Comparison of ENCODE assay signal across 20 cellular contexts in the genomic region with DNA sequence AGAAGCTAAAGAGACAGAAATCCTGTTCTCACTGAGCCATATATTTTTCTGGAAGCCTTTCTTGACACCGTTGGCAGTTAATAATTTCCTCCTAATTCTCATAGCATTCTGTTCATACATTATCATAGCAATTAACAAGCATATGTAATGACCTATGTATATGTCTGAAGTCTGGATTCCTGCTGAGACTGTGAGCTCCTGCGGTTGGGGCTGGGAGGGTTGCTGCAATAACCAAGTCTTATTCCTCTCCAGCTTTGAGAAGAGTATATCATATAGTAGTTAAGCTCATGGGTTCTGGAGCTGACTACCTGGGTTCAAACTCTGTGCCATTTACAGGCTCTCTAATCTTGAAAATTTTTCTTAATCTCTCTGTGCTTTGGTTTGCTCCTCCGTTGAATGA.
A peak's percentile ranks its signal among the peaks of the same experiment; 100 is the strongest.
DNase-seq lines count a peak whose midpoint lies in the region; ATAC-seq and TF ChIP-seq lines count a peak whose summit lies in the region.
"Had no signal": no experiment of that assay in that cellular context is flagged by ENCODE, and none has a peak within 500 bp of the region (broad histone marks: within the 10 kb centered on the region; RNA-seq: fewer than 3 reads in every experiment).

No MANE protein-coding gene starts in this region.

- CTCF ChIA-PET in A673 (lab: Charles Lee) = interaction anchor here (0.7 kb wide), 1 partner anchor 12 kb away, joined by 3 read pairs; no protein-coding TSS in a partner anchor
- CTCF ChIA-PET in activated CD4-positive, alpha-beta memory T cell treated with anti-CD3 and anti-CD28 coated beads, Interleukin-2, amount 10 ng/mL, durations not matched to agents 7 days and 5 days (lab: Charles Lee) = no interaction called here

- H3F3A ChIP-seq in neural progenitor cell (ENCODE audit: low read depth) = no peaks in the 10 kb centered on the region

- POLR2A ChIA-PET in A673 (lab: Charles Lee; ENCODE audit: low non-redundant PET) = no interaction called here
- POLR2A ChIA-PET in activated CD4-positive, alpha-beta memory T cell treated with anti-CD3 and anti-CD28 coated beads, Interleukin-2, amount 10 ng/mL, durations not matched to agents 7 days and 5 days (lab: Charles Lee) = interaction anchor here (1.4 to 1.5 kb wide), 3 partner anchors 21 to 173 kb away, joined by 3 to 4 read pairs (median 3); no protein-coding TSS in a partner anchor

- H3K4me3 ChIP-seq in A673 (ENCODE audit: low read depth, low read length, poor library complexity, severe bottlenecking) (no peak overlapping the region), NB4 (ENCODE audit: low read depth, low read length) (no peak overlapping the region), breast epithelium (no peak overlapping the region), neural progenitor cell (no peak overlapping the region)
- H3K4me3 ChIP-seq: sigmoid colon, thoracic aorta had no signal

- peak overlapping the region; percentile 71 for H3K27ac ChIP-seq in A673 (ENCODE audit: low read depth, low read length, poor library complexity, severe bottlenecking)
- H3K27ac ChIP-seq in breast epithelium = peak overlapping the region; percentile 89
- no peak overlapping the region for H3K27ac ChIP-seq in neural progenitor cell
- H3K27ac ChIP-seq: parathyroid adenoma, WERI-Rb-1 had no signal

- TF ChIP-seq CTCF in A673 (conservative IDR thresholded peaks at IDR 0.05; ENCODE audit: low read depth, low read length) (no peak), NB4 (IDR thresholded peaks at IDR 0.05; ENCODE audit: low read depth, low read length) (no peak), breast epithelium (IDR thresholded peaks at IDR 0.05) (no peak), neural progenitor cell (IDR thresholded peaks at IDR 0.05) (no peak)

- no peak for ATAC-seq in GM19023 (IDR thresholded peaks at IDR 0.05; ENCODE audit: unreplicated experiment)

- H3K36me3 Mint-ChIP-seq in neural progenitor cell = peaks cover 7% of the 10 kb centered on the region
- peaks cover 14% of the 10 kb centered on the region for H3K36me3 Mint-ChIP-seq in activated CD4-positive, alpha-beta memory T cell treated with anti-CD3 and anti-CD28 coated beads, Interleukin-2, amount 10 ng/mL, durations not matched to agents 7 days and 5 days (ENCODE audit: low read depth)

- H2AFZ ChIP-seq in neural progenitor cell (replicated peaks) = no peak overlapping the region
- H2AFZ ChIP-seq: parathyroid adenoma had no signal

- intact Hi-C loops in A673 (cut with micrococcal nuclease; ENCODE audit: unreplicated experiment) = loop anchor here (5.0 to 10.0 kb wide), 2 partner anchors 40 to 373 kb away; a partner anchor contains a TSS
- intact Hi-C loops in breast epithelium (cut with DNase I; ENCODE audit: low total_unique reads) = loop anchor here (5.0 kb wide), 1 partner anchor 85 kb away; no protein-coding TSS in a partner anchor
- intact Hi-C loops in posterior cingulate gyrus (cut with DNase I) = no loop called here

- no peaks in the 10 kb centered on the region for H3K9me3 Mint-ChIP-seq in neural progenitor cell
- H3K9me3 Mint-ChIP-seq in activated CD4-positive, alpha-beta memory T cell treated with anti-CD3 and anti-CD28 coated beads, Interleukin-2, amount 10 ng/mL, durations not matched to agents 7 days and 5 days = no peaks in the 10 kb centered on the region
- H3K9me3 Mint-ChIP-seq: activated CD4-positive, alpha-beta memory T cell treated with anti-CD3 and anti-CD28 coated beads for 36 hours had no signal

- H3K79me2 ChIP-seq in neural progenitor cell (ENCODE audit: low read depth) = no peaks in the 10 kb centered on the region
- H3K79me2 ChIP-seq: parathyroid adenoma had no signal

- peak overlapping the region; percentile 15 for H3K4me2 ChIP-seq in neural progenitor cell

- no peak overlapping the region for H3K9ac ChIP-seq in neural progenitor cell
- H3K9ac ChIP-seq: parathyroid adenoma had no signal

- H3K27me3 ChIP-seq in A673 (replicated peaks; ENCODE audit: insufficient read depth, low read depth, low read length, poor library complexity) (no peaks in the 10 kb centered on the region), breast epithelium (no peaks in the 10 kb centered on the region), neural progenitor cell (no peaks in the 10 kb centered on the region)
- H3K27me3 ChIP-seq: sigmoid colon had no signal

- H3K4me3 Mint-ChIP-seq in neural progenitor cell = no peak overlapping the region
- H3K4me3 Mint-ChIP-seq in activated CD4-positive, alpha-beta memory T cell treated with anti-CD3 and anti-CD28 coated beads, Interleukin-2, amount 10 ng/mL, durations not matched to agents 7 days and 5 days = no peak overlapping the region
- H3K4me3 Mint-ChIP-seq: activated CD4-positive, alpha-beta memory T cell treated with anti-CD3 and anti-CD28 coated beads for 36 hours had no signal

- H3K9me3 ChIP-seq in A673 (ENCODE audit: low read depth, low read length, poor library complexity, severe bottlenecking) (no peaks in the 10 kb centered on the region), breast epithelium (no peaks in the 10 kb centered on the region), neural progenitor cell (ENCODE audit: low read depth) (no peaks in the 10 kb centered on the region)
- H3K9me3 ChIP-seq: sigmoid colon, thoracic aorta had no signal

- peaks cover 74% of the 10 kb centered on the region for H3K4me1 ChIP-seq in A673 (ENCODE audit: insufficient read depth, low read length, poor library complexity, severe bottlenecking)
- H3K4me1 ChIP-seq in breast epithelium = peaks cover 0 to 24% of the 10 kb centered on the region in 2 donors
- H3K4me1 ChIP-seq in neural progenitor cell = peaks cover 17% of the 10 kb centered on the region
- H3K4me1 ChIP-seq: parathyroid adenoma had no signal

- DNase-seq in A673 (ENCODE audit: low spot score) (peak; percentile 46), NB4 (ENCODE audit: low read depth) (peak; percentile 72), breast epithelium (ENCODE audit: low spot score in 2 of 2) (no peak), neural progenitor cell (ENCODE audit: low spot score) (no peak), KG1 (lab: John Stamatoyannopoulos, UW) (no peak), posterior cingulate gyrus (no peak)
- no peak for DNase-seq in activated CD4-positive, alpha-beta memory T cell treated with anti-CD3 and anti-CD28 coated beads, Interleukin-2, amount 10 ng/mL, durations not matched to agents 7 days and 5 days
- DNase-seq: activated CD4-positive, alpha-beta memory T cell treated with anti-CD3 and anti-CD28 coated beads for 36 hours; activated T-cell treated with anti-CD3 and anti-CD28 coated beads, Interleukin-2, amount 50 U/mL, for 48 hours; dermis blood vessel endothelial cell; DMS79 treated with DMSO at 0.1 percent for 48 hours; GOT3; hippocampal formation; NCI-H2171 treated with DMSO at 0.1 percent for 48 hours; sigmoid colon; T-helper 2 cell had no signal

- no peak overlapping the region for H3K27ac Mint-ChIP-seq in neural progenitor cell
- no peak overlapping the region for H3K27ac Mint-ChIP-seq in activated CD4-positive, alpha-beta memory T cell treated with anti-CD3 and anti-CD28 coated beads, Interleukin-2, amount 10 ng/mL, durations not matched to agents 7 days and 5 days

- no TSS peak for BruUV-seq in A673 (replicated peaks; lab: Mats Ljungman, UMichigan)

- no peaks in the 10 kb centered on the region for H3K27me3 Mint-ChIP-seq in neural progenitor cell (ENCODE audit: insufficient read depth, low read depth)
- no peaks in the 10 kb centered on the region for H3K27me3 Mint-ChIP-seq in activated CD4-positive, alpha-beta memory T cell treated with anti-CD3 and anti-CD28 coated beads, Interleukin-2, amount 10 ng/mL, durations not matched to agents 7 days and 5 days
- H3K27me3 Mint-ChIP-seq: activated CD4-positive, alpha-beta memory T cell treated with anti-CD3 and anti-CD28 coated beads for 36 hours had no signal

- peaks cover 47% of the 10 kb centered on the region for H3K4me1 Mint-ChIP-seq in neural progenitor cell
- peaks cover 40% of the 10 kb centered on the region for H3K4me1 Mint-ChIP-seq in activated CD4-positive, alpha-beta memory T cell treated with anti-CD3 and anti-CD28 coated beads, Interleukin-2, amount 10 ng/mL, durations not matched to agents 7 days and 5 days

- H3K36me3 ChIP-seq in A673 (ENCODE audit: insufficient read depth, low read length, poor library complexity, severe bottlenecking) (no peaks in the 10 kb centered on the region), breast epithelium (no peaks in the 10 kb centered on the region), neural progenitor cell (no peaks in the 10 kb centered on the region)
- H3K36me3 ChIP-seq: sigmoid colon, thoracic aorta, WERI-Rb-1 had no signal

- TF ChIP-seq POLR2A in NB4 (IDR thresholded peaks at IDR 0.05; ENCODE audit: extremely low read depth, insufficient read length) (no peak), breast epithelium (IDR thresholded peaks at IDR 0.05) (no peak)

- no peaks in the 10 kb centered on the region for H4K20me1 ChIP-seq in neural progenitor cell (ENCODE audit: low read depth)

Comparison
In these comparisons a context has a peak if more than half of its experiments do, and no peak if none do; other contexts are left out.
1. DNase-seq: peak in A673 (single experiment) and NB4 (single experiment); none in breast epithelium (0 of 2), neural progenitor cell (single experiment), activated CD4-positive, alpha-beta memory T cell treated with anti-CD3 and anti-CD28 coated beads, Interleukin-2, amount 10 ng/mL, durations not matched to agents 7 days and 5 days (single experiment), KG1 (single experiment) and posterior cingulate gyrus (0 of 10).